Comparison of ENCODE assay signal across 14 cellular contexts in the genomic region with DNA sequence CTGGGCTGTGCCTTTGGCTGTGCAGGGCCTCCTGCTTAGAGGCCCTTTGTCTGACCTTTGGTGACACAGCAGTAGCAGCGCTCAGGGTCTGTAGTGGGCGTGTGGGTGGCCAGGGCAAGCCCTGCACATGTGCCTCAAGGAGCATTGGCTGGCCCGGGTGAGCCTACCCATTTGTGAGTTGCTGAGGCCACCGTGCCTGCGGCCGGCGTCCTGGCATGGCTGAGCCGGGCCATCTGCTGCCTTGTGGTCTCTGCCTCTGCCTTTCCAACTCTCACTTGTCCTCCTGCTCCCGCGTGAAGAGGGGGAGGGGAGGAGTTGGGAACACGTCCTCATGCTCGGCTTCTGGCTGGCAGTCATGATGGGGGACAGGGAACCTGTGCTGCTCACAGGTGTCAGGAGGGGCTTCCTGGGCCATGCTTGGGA. TPM values are rescaled to one million over a fixed set of nuclear protein-coding genes. Genes with fewer than 3 reads are reported as not detected.
DNase-seq lines count a peak whose midpoint lies in the region; TF ChIP-seq lines count a peak whose summit lies in the region.
"Had no signal": no experiment of that assay in that cellular context is flagged by ENCODE, and none has a peak within 500 bp of the region (broad histone marks: within the 10 kb centered on the region; RNA-seq: fewer than 3 reads in every experiment).

No MANE protein-coding gene starts in this region.

- no peak for DNase-seq in CD4-positive, alpha-beta memory T cell
- DNase-seq in activated T-helper 1 cell treated with anti-CD3 and anti-CD28 coated beads, Interleukin-12 subunit alpha, Interleukin-12 subunit beta, Interleukin-2, Interleukin-4 antibody, amounts not matched to agents 30 ng/mL and 10 ng/mL and 1 ng/mL, durations not matched to agents 14 hours and 24 hours and 36 hours (ENCODE audit: low spot score): no peak
- peak; percentile 87 for DNase-seq in myocyte (ENCODE audit: low read depth)
- DNase-seq in testis: no peak
- no peak for DNase-seq in NCI-H226
- no peak for DNase-seq in cortex of kidney (lab: John Stamatoyannopoulos, UW)
- DNase-seq in NCI-H146 treated with DMSO at 0.1 percent for 48 hours (lab: John Stamatoyannopoulos, UW; ENCODE audit: unreplicated experiment): no peak
- DNase-seq: IMR-90; NCI-H187 treated with DMSO at 0.1 percent for 48 hours; stimulated activated CD4-positive, alpha-beta T cell treated with anti-CD3 and anti-CD28 coated beads, Interleukin-1b, Interleukin-23, amount 100 ng/mL, for 48 hours; stimulated activated naive CD8-positive, alpha-beta T cell treated with anti-CD3 and anti-CD28 coated beads, Interleukin-15, Interleukin-2, amounts not matched to agents 100 U/mL and 50 U/mL, for 24 hours; SW 1271 had no signal

- WGBS in testis, 2 donors: 59 to 62% methylated on average over 7 to 12 of the region's 12 CpGs

- peak overlapping the region in 4 of 8 donors; percentile 32 to 86 (median 46) for H3K4me3 Mint-ChIP-seq in CD4-positive, alpha-beta memory T cell
- H3K4me3 Mint-ChIP-seq in IgD-negative memory B cell: peak overlapping the region; percentile 67 to 95 (median 93)
- H3K4me3 Mint-ChIP-seq in activated T-helper 1 cell treated with anti-CD3 and anti-CD28 coated beads, Interleukin-12 subunit alpha, Interleukin-12 subunit beta, Interleukin-2, Interleukin-4 antibody, amounts not matched to agents 30 ng/mL and 10 ng/mL and 1 ng/mL, durations not matched to agents 14 hours and 24 hours and 36 hours: peak overlapping the region; percentile 45

- peaks cover 44 to 75% (median 56%) of the 10 kb centered on the region in 4 donors for H3K4me1 Mint-ChIP-seq in CD4-positive, alpha-beta memory T cell
- H3K4me1 Mint-ChIP-seq in IgD-negative memory B cell: peaks cover 37 to 69% (median 64%) of the 10 kb centered on the region in 3 donors
- H3K4me1 Mint-ChIP-seq in activated T-helper 1 cell treated with anti-CD3 and anti-CD28 coated beads, Interleukin-12 subunit alpha, Interleukin-12 subunit beta, Interleukin-2, Interleukin-4 antibody, amounts not matched to agents 30 ng/mL and 10 ng/mL and 1 ng/mL, durations not matched to agents 14 hours and 24 hours and 36 hours (ENCODE audit: low read depth): peaks cover 68% of the 10 kb centered on the region

- H3K9me3 Mint-ChIP-seq in CD4-positive, alpha-beta memory T cell: peaks cover 0 to 4% (median 0%) of the 10 kb centered on the region in 8 donors
- H3K9me3 Mint-ChIP-seq in IgD-negative memory B cell: no peaks in the 10 kb centered on the region
- no peaks in the 10 kb centered on the region for H3K9me3 Mint-ChIP-seq in activated T-helper 1 cell treated with anti-CD3 and anti-CD28 coated beads, Interleukin-12 subunit alpha, Interleukin-12 subunit beta, Interleukin-2, Interleukin-4 antibody, amounts not matched to agents 30 ng/mL and 10 ng/mL and 1 ng/mL, durations not matched to agents 14 hours and 24 hours and 36 hours

- intact Hi-C loops in CD4-positive, alpha-beta memory T cell (cut with micrococcal nuclease): no loop called here
- intact Hi-C loops in activated T-helper 1 cell treated with anti-CD3 and anti-CD28 coated beads, Interleukin-12 subunit alpha, Interleukin-12 subunit beta, Interleukin-2, Interleukin-4 antibody, amounts not matched to agents 30 ng/mL and 10 ng/mL and 1 ng/mL, durations not matched to agents 14 hours and 24 hours and 36 hours (cut with micrococcal nuclease): no loop called here
- intact Hi-C loops in testis (cut with DNase I; ENCODE audit: low total_unique reads): no loop called here

- POLR2A ChIA-PET in CD4-positive, alpha-beta memory T cell (lab: Charles Lee; ENCODE audit: partially characterized antibody): interaction anchor here (3.1 to 16.0 kb wide), 2 partner anchors 10 to 12 kb away, joined by 29 to 496 read pairs; a partner anchor contains a TSS

- TF ChIP-seq CTCF in testis (IDR thresholded peaks at IDR 0.05): no peak

- CTCF ChIA-PET in CD4-positive, alpha-beta memory T cell (lab: Charles Lee; ENCODE audit: partially characterized antibody): interaction anchor here (0.9 kb wide), 1 partner anchor 9 kb away, joined by 4 read pairs; no protein-coding TSS in a partner anchor

- peak overlapping the region; percentile 98 for H3K27ac ChIP-seq in CD4-positive, alpha-beta memory T cell (ENCODE audit: low read depth, low read length)
- no peak overlapping the region for H3K27ac ChIP-seq in testis
- H3K27ac ChIP-seq: parathyroid adenoma had no signal

- H3K27me3 ChIP-seq in CD4-positive, alpha-beta memory T cell (ENCODE audit: insufficient read depth, low read length): no peaks in the 10 kb centered on the region
- H3K27me3 ChIP-seq in testis: no peaks in the 10 kb centered on the region

- no peaks in the 10 kb centered on the region for H3K27me3 Mint-ChIP-seq in CD4-positive, alpha-beta memory T cell
- peaks cover 3% of the 10 kb centered on the region for H3K27me3 Mint-ChIP-seq in IgD-negative memory B cell
- no peaks in the 10 kb centered on the region for H3K27me3 Mint-ChIP-seq in activated T-helper 1 cell treated with anti-CD3 and anti-CD28 coated beads, Interleukin-12 subunit alpha, Interleukin-12 subunit beta, Interleukin-2, Interleukin-4 antibody, amounts not matched to agents 30 ng/mL and 10 ng/mL and 1 ng/mL, durations not matched to agents 14 hours and 24 hours and 36 hours (ENCODE audit: insufficient read depth)

- peak overlapping the region; percentile 100 for H3K27ac Mint-ChIP-seq in CD4-positive, alpha-beta memory T cell
- H3K27ac Mint-ChIP-seq in IgD-negative memory B cell: peak overlapping the region; percentile 100
- H3K27ac Mint-ChIP-seq in activated T-helper 1 cell treated with anti-CD3 and anti-CD28 coated beads, Interleukin-12 subunit alpha, Interleukin-12 subunit beta, Interleukin-2, Interleukin-4 antibody, amounts not matched to agents 30 ng/mL and 10 ng/mL and 1 ng/mL, durations not matched to agents 14 hours and 24 hours and 36 hours: peak overlapping the region; percentile 100

- no peaks in the 10 kb centered on the region for H3K9me3 ChIP-seq in CD4-positive, alpha-beta memory T cell (ENCODE audit: control insufficient read depth in 1 of 2, low read length in 2 of 2)
- H3K9me3 ChIP-seq in testis: no peaks in the 10 kb centered on the region

- peaks cover 23 to 34% of the 10 kb centered on the region in 2 donors for H3K36me3 Mint-ChIP-seq in CD4-positive, alpha-beta memory T cell
- peaks cover 2% of the 10 kb centered on the region for H3K36me3 Mint-ChIP-seq in IgD-negative memory B cell
- H3K36me3 Mint-ChIP-seq in activated T-helper 1 cell treated with anti-CD3 and anti-CD28 coated beads, Interleukin-12 subunit alpha, Interleukin-12 subunit beta, Interleukin-2, Interleukin-4 antibody, amounts not matched to agents 30 ng/mL and 10 ng/mL and 1 ng/mL, durations not matched to agents 14 hours and 24 hours and 36 hours (ENCODE audit: low read depth): peaks cover 35% of the 10 kb centered on the region

- peaks cover 82% of the 10 kb centered on the region for H3K4me1 ChIP-seq in CD4-positive, alpha-beta memory T cell (ENCODE audit: insufficient read depth, low read length)
- no peaks in the 10 kb centered on the region for H3K4me1 ChIP-seq in testis
- H3K4me1 ChIP-seq: parathyroid adenoma had no signal

- no peak overlapping the region for H3K4me3 ChIP-seq in CD4-positive, alpha-beta memory T cell (ENCODE audit: low read length in 2 of 2)
- H3K4me3 ChIP-seq in testis: no peak overlapping the region

- no peaks in the 10 kb centered on the region for H3K36me3 ChIP-seq in CD4-positive, alpha-beta memory T cell (ENCODE audit: insufficient read depth, low read length)
- no peaks in the 10 kb centered on the region for H3K36me3 ChIP-seq in testis (ENCODE audit: low read depth, missing control alignments)

- no peak for TF ChIP-seq POLR2A in testis (IDR thresholded peaks at IDR 0.05)

RNA-seq across cellular contexts. Expression of a gene that starts 9.2 kb away (rescaled TPM):
- total RNA-seq in CD4-positive, alpha-beta memory T cell: 10 to 100 TPM; 29.0 to 31.6 TPM
- 10 to 100 TPM; 42.9 to 53.3 TPM for polyA plus RNA-seq in CD4-positive, alpha-beta memory T cell
- polyA plus RNA-seq in IgD-negative memory B cell (290 TPM), testis (ENCODE audit: insufficient read depth, low read depth, low replicate concordance) (9.9 TPM)
- 55.2 and 59.9 TPM in 2 replicates for total RNA-seq in activated T-helper 1 cell treated with anti-CD3 and anti-CD28 coated beads, Interleukin-12 subunit alpha, Interleukin-12 subunit beta, Interleukin-2, Interleukin-4 antibody, amounts not matched to agents 30 ng/mL and 10 ng/mL and 1 ng/mL, durations not matched to agents 14 hours and 24 hours and 36 hours
- total RNA-seq in myocyte (33.5 and 55.6 TPM in 2 replicates), testis (10 to 100 TPM in 1 of 2 donors, 1 to 10 TPM in 1; 9.7 to 10.3 TPM)
- polyA plus RNA-seq in myocyte (2012): 63.7 TPM

RNA-seq across cellular contexts. Expression of a gene that starts 28.0 kb away (rescaled TPM):
- total RNA-seq in CD4-positive, alpha-beta memory T cell: 10 to 100 TPM; 43.2 to 47.6 TPM
- polyA plus RNA-seq in CD4-positive, alpha-beta memory T cell: 10 to 100 TPM in 1 of 2 donors, 1 to 10 TPM in 1; 9.7 to 21.7 TPM
- polyA plus RNA-seq in IgD-negative memory B cell (35.1 TPM), testis (ENCODE audit: insufficient read depth, low read depth, low replicate concordance) (50.8 TPM)
- total RNA-seq in activated T-helper 1 cell treated with anti-CD3 and anti-CD28 coated beads, Interleukin-12 subunit alpha, Interleukin-12 subunit beta, Interleukin-2, Interleukin-4 antibody, amounts not matched to agents 30 ng/mL and 10 ng/mL and 1 ng/mL, durations not matched to agents 14 hours and 24 hours and 36 hours: 25.7 and 28.3 TPM in 2 replicates
- total RNA-seq in myocyte (36.2 and 38.9 TPM in 2 replicates), testis (10 to 100 TPM; 52.5 to 71.1 TPM)
- 46.3 TPM for polyA plus RNA-seq in myocyte (2012)

RNA-seq across cellular contexts. Expression of a gene that starts 40.5 kb away (rescaled TPM):
- 10 to 100 TPM; 11.8 to 11.9 TPM for total RNA-seq in CD4-positive, alpha-beta memory T cell
- polyA plus RNA-seq in CD4-positive, alpha-beta memory T cell: 10 to 100 TPM; 15.7 to 16.6 TPM
- polyA plus RNA-seq in IgD-negative memory B cell: 18.1 TPM
- total RNA-seq in activated T-helper 1 cell treated with anti-CD3 and anti-CD28 coated beads, Interleukin-12 subunit alpha, Interleukin-12 subunit beta, Interleukin-2, Interleukin-4 antibody, amounts not matched to agents 30 ng/mL and 10 ng/mL and 1 ng/mL, durations not matched to agents 14 hours and 24 hours and 36 hours: 10.7 and 11.2 TPM in 2 replicates
- 17.5 and 28.7 TPM in 2 replicates for total RNA-seq in myocyte
- 13.2 TPM for polyA plus RNA-seq in myocyte (2012)
- total RNA-seq in testis: 10 to 100 TPM; 26.7 to 27.7 TPM
- 9.3 TPM for polyA plus RNA-seq in testis (ENCODE audit: insufficient read depth, low read depth, low replicate concordance)

RNA-seq across cellular contexts. Expression of a gene that starts 40.6 kb away (rescaled TPM):
- 10 to 100 TPM; 26.0 to 28.5 TPM for total RNA-seq in CD4-positive, alpha-beta memory T cell
- 10 to 100 TPM; 12.9 to 15.2 TPM for polyA plus RNA-seq in CD4-positive, alpha-beta memory T cell
- 13.4 TPM for polyA plus RNA-seq in IgD-negative memory B cell
- total RNA-seq in activated T-helper 1 cell treated with anti-CD3 and anti-CD28 coated beads, Interleukin-12 subunit alpha, Interleukin-12 subunit beta, Interleukin-2, Interleukin-4 antibody, amounts not matched to agents 30 ng/mL and 10 ng/mL and 1 ng/mL, durations not matched to agents 14 hours and 24 hours and 36 hours: 32.9 and 36.3 TPM in 2 replicates
- 41.3 and 52.0 TPM in 2 replicates for total RNA-seq in myocyte
- polyA plus RNA-seq in myocyte (2012): 25.9 TPM
- total RNA-seq in testis: 100 to 1,000 TPM; 221 to 350 TPM
- 540 TPM for polyA plus RNA-seq in testis (ENCODE audit: insufficient read depth, low read depth, low replicate concordance)

RNA-seq across cellular contexts. Expression of a gene that starts 54.6 kb away (rescaled TPM):
- 10 to 100 TPM; 35.8 to 38.2 TPM for total RNA-seq in CD4-positive, alpha-beta memory T cell
- polyA plus RNA-seq in CD4-positive, alpha-beta memory T cell: 100 to 1,000 TPM; 122 to 126 TPM
- polyA plus RNA-seq in IgD-negative memory B cell (111 TPM), testis (ENCODE audit: insufficient read depth, low read depth, low replicate concordance) (73.1 TPM)
- total RNA-seq in activated T-helper 1 cell treated with anti-CD3 and anti-CD28 coated beads, Interleukin-12 subunit alpha, Interleukin-12 subunit beta, Interleukin-2, Interleukin-4 antibody, amounts not matched to agents 30 ng/mL and 10 ng/mL and 1 ng/mL, durations not matched to agents 14 hours and 24 hours and 36 hours: 49.7 and 55.3 TPM in 2 replicates
- total RNA-seq in myocyte (33.1 and 58.9 TPM in 2 replicates), testis (10 to 100 TPM; 33.9 to 46.0 TPM)
- polyA plus RNA-seq in myocyte (2012): 193 TPM
